Comparison of ENCODE assay signal across 10 cellular contexts in the genomic region with DNA sequence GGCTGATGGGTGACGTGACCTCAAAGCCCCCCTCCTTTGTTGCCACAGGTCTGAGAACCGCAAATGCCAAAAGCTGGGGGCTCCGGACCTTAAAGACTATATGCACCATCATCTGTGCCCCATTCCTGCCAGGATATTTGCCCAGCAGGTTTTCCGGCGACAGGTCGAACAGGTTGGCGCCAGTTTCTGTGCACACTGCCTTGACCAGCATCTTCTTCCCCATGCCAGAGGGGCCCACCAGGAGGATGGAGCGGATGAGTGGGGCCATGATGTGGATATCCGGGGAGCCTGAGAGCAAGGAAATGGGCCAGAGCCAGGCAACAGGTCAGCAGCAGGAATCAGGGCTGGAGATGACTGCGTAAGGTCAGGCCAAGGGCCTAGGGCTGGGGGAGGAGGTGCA. TPM values are rescaled to one million over a fixed set of nuclear protein-coding genes. Genes with fewer than 3 reads are reported as not detected.
"Had no signal": no experiment of that assay in that cellular context is flagged by ENCODE, and none has a peak within 500 bp of the region (broad histone marks: within the 10 kb centered on the region; RNA-seq: fewer than 3 reads in every experiment).

No MANE protein-coding gene starts in this region.

- H3K4me3 ChIP-seq: GM23248, HAP-1, K562 had no signal

- DNase-seq: GM23248, GOT3, IMR-90, KG1 had no signal

- H3K9me3 ChIP-seq: HAP-1 had no signal

- H2AFZ ChIP-seq: GM23248 had no signal

- H3K27ac ChIP-seq: GM23248 had no signal

- ATAC-seq: HCT116, K562 had no signal

- H3K4me1 ChIP-seq: HAP-1 had no signal

- H3K9ac ChIP-seq: GM23248 had no signal

- FAIRE-seq: H54, HTR-8/SVneo, K562 had no signal

- H3K36me3 ChIP-seq: HAP-1 had no signal

RNA-seq across cellular contexts. Expression of a gene that starts 6.2 kb away (rescaled TPM):
- total RNA-seq: GM23248, HT-29, IMR-90, K562 had no signal
- polyA plus RNA-seq: GM23248, IMR-90, K562 had no signal

RNA-seq across cellular contexts. Expression of a gene that starts 17.1 kb away (rescaled TPM):
- total RNA-seq: GM23248, HT-29, IMR-90, K562 had no signal
- polyA plus RNA-seq: GM23248, IMR-90, K562 had no signal

RNA-seq across cellular contexts. Expression of a gene that starts 25.7 kb away (rescaled TPM):
- total RNA-seq: GM23248, HT-29, IMR-90, K562 had no signal
- polyA plus RNA-seq: GM23248, IMR-90, K562 had no signal
